In genomic region chr5:154646841-154647759, GRCh38 we compare ENCODE assay signal across 8 cellular contexts.
DNase-seq lines count a peak whose midpoint lies in the region; ATAC-seq and TF ChIP-seq lines count a peak whose summit lies in the region.

No MANE protein-coding gene starts in this region.

- no peaks in the 10 kb centered on the region for H3K9me3 ChIP-seq in CD8-positive, alpha-beta T cell (ENCODE audit: low read length)

- no peaks in the 10 kb centered on the region for H3K36me3 ChIP-seq in CD8-positive, alpha-beta T cell (ENCODE audit: insufficient read depth, low read length)

- no peaks in the 10 kb centered on the region for H3K27me3 ChIP-seq in CD8-positive, alpha-beta T cell (ENCODE audit: insufficient read depth, low read length)

- no peaks in the 10 kb centered on the region for H3K27me3 Mint-ChIP-seq in CD8-positive, alpha-beta T cell (ENCODE audit: low read depth)
- peaks cover 37% of the 10 kb centered on the region for H3K27me3 Mint-ChIP-seq in central memory CD8-positive, alpha-beta T cell
- H3K27me3 Mint-ChIP-seq in stimulated activated naive B cell treated with anti-CD40 and anti-IgM and Interleukin-4, amounts not matched to agents 10 μg/mL and 1 μg/mL and 100 μg/mL, for 72 hours: peaks cover 17 to 25% of the 10 kb centered on the region in 2 donors

- TF ChIP-seq CTCF in CD8-positive, alpha-beta T cell (IDR thresholded peaks at IDR 0.05): no peak

- peak; percentile 68 for ATAC-seq in CD8-positive, alpha-beta T cell
- ATAC-seq in GM19438 (IDR thresholded peaks at IDR 0.05; ENCODE audit: low read depth, unreplicated experiment) (peak; percentile 69), left lobe of liver (peak; percentile 78)
- peak; percentile 48 for ATAC-seq in central memory CD8-positive, alpha-beta T cell (replicated peaks; ENCODE audit: extremely low read depth, poor library complexity, severe bottlenecking)
- ATAC-seq in stimulated activated naive B cell treated with anti-CD40 and anti-IgM and Interleukin-4, amounts not matched to agents 10 μg/mL and 1 μg/mL and 100 μg/mL, for 72 hours (replicated peaks): peak; percentile 63

- H3K4me1 Mint-ChIP-seq in CD8-positive, alpha-beta T cell (ENCODE audit: low read depth): peaks cover 15% of the 10 kb centered on the region
- peaks cover 14% of the 10 kb centered on the region for H3K4me1 Mint-ChIP-seq in central memory CD8-positive, alpha-beta T cell
- H3K4me1 Mint-ChIP-seq in stimulated activated naive B cell treated with anti-CD40 and anti-IgM and Interleukin-4, amounts not matched to agents 10 μg/mL and 1 μg/mL and 100 μg/mL, for 72 hours: peaks cover 13 to 18% of the 10 kb centered on the region in 2 donors

- peaks cover 3% of the 10 kb centered on the region for H3K36me3 Mint-ChIP-seq in CD8-positive, alpha-beta T cell
- H3K36me3 Mint-ChIP-seq in central memory CD8-positive, alpha-beta T cell (ENCODE audit: insufficient read depth): peaks cover under 1% of the 10 kb centered on the region
- peaks cover 0 to 3% of the 10 kb centered on the region in 2 donors for H3K36me3 Mint-ChIP-seq in stimulated activated naive B cell treated with anti-CD40 and anti-IgM and Interleukin-4, amounts not matched to agents 10 μg/mL and 1 μg/mL and 100 μg/mL, for 72 hours

- CTCF ChIA-PET in CD8-positive, alpha-beta T cell (lab: Charles Lee): interaction anchor here (0.6 kb wide), 1 partner anchor 137 kb away, joined by 3 read pairs; no protein-coding TSS in a partner anchor

- H3K4me1 ChIP-seq in CD8-positive, alpha-beta T cell (ENCODE audit: insufficient read depth, low read length): peaks cover 6% of the 10 kb centered on the region

- peak overlapping the region; percentile 1 for H3K27ac ChIP-seq in CD8-positive, alpha-beta T cell (ENCODE audit: low read depth, low read length)

- H3K4me3 Mint-ChIP-seq in CD8-positive, alpha-beta T cell: peak overlapping the region; percentile 89
- peak overlapping the region; percentile 67 for H3K4me3 Mint-ChIP-seq in central memory CD8-positive, alpha-beta T cell
- peak overlapping the region; percentile 78 to 84 for H3K4me3 Mint-ChIP-seq in stimulated activated naive B cell treated with anti-CD40 and anti-IgM and Interleukin-4, amounts not matched to agents 10 μg/mL and 1 μg/mL and 100 μg/mL, for 72 hours

- intact Hi-C loops in CD8-positive, alpha-beta T cell (cut with DNase I, micrococcal nuclease): loop anchor here in 1 of 2 experiments (10.0 kb wide), 1 partner anchor 172 kb away; the partner anchor contains the start of gene HAND1

- peak overlapping the region; percentile 75 for H3K4me3 ChIP-seq in CD8-positive, alpha-beta T cell (ENCODE audit: low read depth, low read length)

- peak overlapping the region; percentile 66 for H3K27ac Mint-ChIP-seq in CD8-positive, alpha-beta T cell
- H3K27ac Mint-ChIP-seq in central memory CD8-positive, alpha-beta T cell (ENCODE audit: low read depth): no peak overlapping the region
- no peak overlapping the region for H3K27ac Mint-ChIP-seq in stimulated activated naive B cell treated with anti-CD40 and anti-IgM and Interleukin-4, amounts not matched to agents 10 μg/mL and 1 μg/mL and 100 μg/mL, for 72 hours

- POLR2A ChIA-PET in CD8-positive, alpha-beta T cell (lab: Charles Lee): no interaction called here

- peak in 6 of 7 experiments; percentile 9 to 66 (median 32) for DNase-seq in CD8-positive, alpha-beta T cell
- DNase-seq in NCI-H146 treated with DMSO at 0.1 percent for 48 hours (lab: John Stamatoyannopoulos, UW; ENCODE audit: unreplicated experiment) (peak; percentile 49), left lobe of liver (ENCODE audit: low spot score) (peak; percentile 81), GM03348 (ENCODE audit: low spot score) (no peak), foreskin melanocyte (no peak)
- no peak for DNase-seq in central memory CD8-positive, alpha-beta T cell (ENCODE audit: low spot score in 2 of 2)
- DNase-seq in stimulated activated naive B cell treated with anti-CD40 and anti-IgM and Interleukin-4, amounts not matched to agents 10 μg/mL and 1 μg/mL and 100 μg/mL, for 72 hours: peak; percentile 5

- peaks cover 11% of the 10 kb centered on the region for H3K9me3 Mint-ChIP-seq in CD8-positive, alpha-beta T cell
- H3K9me3 Mint-ChIP-seq in central memory CD8-positive, alpha-beta T cell: no peaks in the 10 kb centered on the region
- H3K9me3 Mint-ChIP-seq in stimulated activated naive B cell treated with anti-CD40 and anti-IgM and Interleukin-4, amounts not matched to agents 10 μg/mL and 1 μg/mL and 100 μg/mL, for 72 hours: peaks cover 7 to 10% of the 10 kb centered on the region in 2 donors

Comparison
In these comparisons a context has a peak if more than half of its experiments do, and no peak if none do; other contexts are left out.
1. DNase-seq: peak in CD8-positive, alpha-beta T cell (6 of 7), NCI-H146 treated with DMSO at 0.1 percent for 48 hours (single experiment), left lobe of liver (single experiment) and stimulated activated naive B cell treated with anti-CD40 and anti-IgM and Interleukin-4, amounts not matched to agents 10 μg/mL and 1 μg/mL and 100 μg/mL, for 72 hours (single experiment); none in central memory CD8-positive, alpha-beta T cell (0 of 2), GM03348 (single experiment) and foreskin melanocyte (single experiment).
2. Peak in every context shown above with its lines, with median percentiles within 50 percentile points of each other: ATAC-seq and H3K4me3 Mint-ChIP-seq.